8 cellular contexts compared by ENCODE assay signal in genomic region chr19:45179848-45180370, GRCh38. TPM values are rescaled to one million over a fixed set of nuclear protein-coding genes. Genes with fewer than 3 reads are reported as not detected.
A peak's percentile ranks its signal among the peaks of the same experiment; 100 is the strongest.
DNase-seq lines count a peak whose midpoint lies in the region; ATAC-seq and TF ChIP-seq lines count a peak whose summit lies in the region.

No MANE protein-coding gene starts in this region.

- 48% methylated on average over 11 of the region's 14 CpGs for WGBS in prostate gland

- no peak for TF ChIP-seq POLR2A in prostate gland (IDR thresholded peaks at IDR 0.05)

- TF ChIP-seq CTCF in DOHH2 (IDR thresholded peaks at IDR 0.05; ENCODE audit: low read depth, low read length, poor library complexity, severe bottlenecking) (no peak), fibroblast of lung (conservative IDR thresholded peaks at IDR 0.05 in 1 of 2, IDR thresholded peaks at IDR 0.05 in 1 of 2; ENCODE audit: low read depth in 1 of 2, low read length in 2 of 2) (no peak), prostate gland (IDR thresholded peaks at IDR 0.05) (no peak)

- H3K27ac ChIP-seq in DOHH2 (ENCODE audit: low read depth, low read length) (no peak overlapping the region), SJSA1 (0 out of 2 replicates have a peak overlapping the region, but pooled peaks have one; percentile 45), fibroblast of lung (ENCODE audit: insufficient read depth, low read length) (peak overlapping the region; percentile 99), prostate gland (peak overlapping the region; percentile 77 to 87)

- intact Hi-C loops in prostate gland (cut with DNase I) = loop anchor here (2.0 kb wide), 1 partner anchor 89 kb away; no protein-coding TSS in a partner anchor

- peak overlapping the region; percentile 85 for H3K9ac ChIP-seq in fibroblast of lung (ENCODE audit: insufficient read depth, low read length)

- H3K9me2 ChIP-seq in DOHH2 (replicated peaks; ENCODE audit: control insufficient read depth, low read length) = no peaks in the 10 kb centered on the region

- H3K36me3 ChIP-seq in DOHH2 (ENCODE audit: control insufficient read depth, low read length) = peaks cover 17% of the 10 kb centered on the region
- peaks cover 10% of the 10 kb centered on the region for H3K36me3 ChIP-seq in SJSA1
- H3K36me3 ChIP-seq in fibroblast of lung (ENCODE audit: control insufficient read depth, insufficient read depth, low read length) = no peaks in the 10 kb centered on the region
- no peaks in the 10 kb centered on the region for H3K36me3 ChIP-seq in prostate gland

- ATAC-seq in HG02970 (IDR thresholded peaks at IDR 0.05; ENCODE audit: low FRiP score, unreplicated experiment) = no peak

- H3K4me3 ChIP-seq in DOHH2 (ENCODE audit: low read length) (peak overlapping the region; percentile 100), SJSA1 (peak overlapping the region; percentile 61), fibroblast of lung (replicated peaks in 1 of 4; ENCODE audit: control extremely low read depth in 1 of 4, insufficient read depth in 1 of 4, low read depth in 3 of 4, low read length in 4 of 4) (peak overlapping the region; percentile 63 to 99 (median 84)), prostate gland (peak overlapping the region; percentile 44 to 52)

- H3K4me1 ChIP-seq in DOHH2 (ENCODE audit: control insufficient read depth, low read length) (peaks cover 25% of the 10 kb centered on the region), SJSA1 (replicated peaks) (peaks cover 15% of the 10 kb centered on the region), fibroblast of lung (ENCODE audit: control insufficient read depth, extremely low read depth, insufficient read depth, low read length) (peaks cover 3% of the 10 kb centered on the region), prostate gland (replicated peaks) (peaks cover 2% of the 10 kb centered on the region)

- H3K9me3 ChIP-seq in DOHH2 (ENCODE audit: control insufficient read depth, insufficient read depth, low read length) (no peaks in the 10 kb centered on the region), SJSA1 (replicated peaks) (no peaks in the 10 kb centered on the region), fibroblast of lung (ENCODE audit: control insufficient read depth, insufficient read depth, low read depth, low read length) (no peaks in the 10 kb centered on the region), prostate gland (no peaks in the 10 kb centered on the region)

- H3F3A ChIP-seq in DOHH2 (ENCODE audit: control insufficient read depth, insufficient read depth) = no peaks in the 10 kb centered on the region

- H4K20me1 ChIP-seq in DOHH2 (ENCODE audit: control insufficient read depth, insufficient read depth, low read depth, low read length) (no peaks in the 10 kb centered on the region; the same call in 1 of the 2 replicates), fibroblast of lung (ENCODE audit: control insufficient read depth, extremely low read depth, insufficient read depth, low read length) (no peaks in the 10 kb centered on the region)

- H3K79me2 ChIP-seq in DOHH2 (ENCODE audit: control insufficient read depth, low read length) (peaks cover 52% of the 10 kb centered on the region), fibroblast of lung (ENCODE audit: control insufficient read depth, insufficient read depth, low read length) (peaks cover 11% of the 10 kb centered on the region)

- DNase-seq in SJSA1 (ENCODE audit: low read depth in 1 of 2, low spot score in 2 of 2) (no peak), fibroblast of lung (ENCODE audit: low read depth in 2 of 2) (no peak), prostate gland (ENCODE audit: low spot score) (no peak), NCI-H2081 (lab: John Stamatoyannopoulos, UW) (no peak), HuH-7 (ENCODE audit: low spot score) (no peak)
- DNase-seq in stimulated activated naive CD4-positive, alpha-beta T cell treated with Interleukin-2 at 50 U/mL for 16 hours (lab: John Stamatoyannopoulos, UW) = no peak

- H3K4me2 ChIP-seq in DOHH2 (ENCODE audit: low read length) = peak overlapping the region; percentile 96
- H3K4me2 ChIP-seq in fibroblast of lung (ENCODE audit: extremely low read depth, insufficient read depth, low read length) = peak overlapping the region; percentile 81

- no peak overlapping the region for H2AFZ ChIP-seq in fibroblast of lung (ENCODE audit: low read length)

- H3K27me3 ChIP-seq in DOHH2 (ENCODE audit: control insufficient read depth, low read length) (no peaks in the 10 kb centered on the region), SJSA1 (replicated peaks) (no peaks in the 10 kb centered on the region), fibroblast of lung (ENCODE audit: control insufficient read depth, insufficient read depth, low read length) (no peaks in the 10 kb centered on the region), prostate gland (replicated peaks; ENCODE audit: insufficient read depth) (no peaks in the 10 kb centered on the region)

RNA-seq across cellular contexts. Expression of gene BLOC1S3, which starts 1.3 kb away (rescaled TPM):
- total RNA-seq in SJSA1 (2014; rRNA removed; shearing (Covaris generic)) = 2.9 and 10.6 TPM in 2 replicates
- total RNA-seq in fibroblast of lung (2.6 and 3.8 TPM in 2 replicates), prostate gland (10 to 100 TPM; 21.4 to 30.4 TPM)
- 5.2 and 5.6 TPM in 2 replicates for polyA plus RNA-seq in fibroblast of lung
- polyA plus RNA-seq in fibroblast of lung (2012) = 8.5 and 8.7 TPM in 2 replicates
- 22.3 and 31.5 TPM in 2 replicates for polyA minus RNA-seq in fibroblast of lung (ENCODE audit: low replicate concordance)

RNA-seq across cellular contexts. Expression of gene TRAPPC6A, which starts 1.9 kb away (rescaled TPM):
- 13.3 and 19.9 TPM in 2 replicates for total RNA-seq in SJSA1 (2014; rRNA removed; shearing (Covaris generic))
- total RNA-seq in fibroblast of lung (15.9 and 20.0 TPM in 2 replicates), prostate gland (10 to 100 TPM; 57.0 to 80.4 TPM)
- polyA plus RNA-seq in fibroblast of lung = 4.5 and 9.3 TPM in 2 replicates
- 8.0 and 12.9 TPM in 2 replicates for polyA plus RNA-seq in fibroblast of lung (2012)
- polyA minus RNA-seq in fibroblast of lung (ENCODE audit: low replicate concordance) = 3.1 and 4.3 TPM in 2 replicates

RNA-seq across cellular contexts. Expression of gene NKPD1, which starts 19.1 kb away (rescaled TPM):
- not detected in 2 replicates for total RNA-seq in SJSA1 (2014; rRNA removed; shearing (Covaris generic))
- total RNA-seq in fibroblast of lung = 0.17 and 0.26 TPM in 2 replicates
- polyA plus RNA-seq in fibroblast of lung = 0.01 TPM in 1 of 2 replicates, not detected in the other
- polyA plus RNA-seq in fibroblast of lung (2012) = 0.02 and 0.05 TPM in 2 replicates
- polyA minus RNA-seq in fibroblast of lung (ENCODE audit: low replicate concordance) = 0.39 TPM in 1 of 2 replicates, not detected in the other
- total RNA-seq in prostate gland = 1 to 10 TPM; 3.6 to 4.1 TPM

Comparison
In these comparisons a context has a peak if more than half of its experiments do, and no peak if none do; other contexts are left out.
1. H3K4me3 ChIP-seq: peak in every context shown above with its lines; median percentile 100 in DOHH2; 84 in fibroblast of lung; 61 in SJSA1; 48 in prostate gland.